ENCODE assay signal across 25 cellular contexts in the genomic region with DNA sequence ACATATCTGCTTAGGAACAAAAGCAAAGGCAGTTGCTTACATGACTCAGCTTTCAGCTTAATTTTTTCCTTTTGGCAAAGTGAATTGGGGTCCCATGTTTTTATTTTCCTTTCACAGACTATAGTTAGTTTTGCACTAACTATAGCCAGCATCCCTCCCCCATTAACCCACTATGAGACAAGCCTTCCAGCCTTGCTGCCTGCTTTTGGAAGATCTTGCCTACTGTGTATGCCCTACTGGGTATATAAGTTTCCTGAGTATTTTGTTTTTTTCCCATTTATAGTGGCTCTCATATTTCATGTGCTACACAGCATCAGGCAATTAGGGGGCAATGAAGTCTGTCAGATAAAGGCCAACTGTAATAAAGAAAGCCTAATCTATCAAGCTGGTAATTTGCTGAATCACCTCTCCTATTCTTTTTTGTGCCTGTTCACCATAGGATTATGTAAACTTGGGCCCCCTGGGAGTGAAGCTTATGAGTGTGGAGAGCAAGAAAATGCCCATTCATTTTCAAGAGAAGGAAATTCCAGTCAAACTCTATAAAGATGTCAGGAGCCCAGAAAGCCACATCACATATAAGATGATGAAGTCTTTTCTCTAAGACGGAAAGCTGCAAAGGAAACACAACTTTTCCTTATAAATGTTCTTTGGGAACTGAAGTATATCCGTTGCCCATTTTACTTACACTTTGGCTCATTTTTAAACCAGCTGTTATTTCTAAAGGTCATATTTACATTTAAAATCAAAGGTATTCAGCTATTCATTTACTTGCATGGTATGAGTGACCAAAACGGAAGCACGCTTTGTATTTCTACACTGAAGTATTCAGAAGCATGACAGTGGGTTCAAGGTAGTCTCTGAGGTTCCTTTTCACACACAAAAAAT.
DNase-seq lines count a peak whose midpoint lies in the region; ATAC-seq, FAIRE-seq and TF ChIP-seq lines count a peak whose summit lies in the region.
"Had no signal": no experiment of that assay in that cellular context is flagged by ENCODE, and none has a peak within 500 bp of the region (broad histone marks: within the 10 kb centered on the region; RNA-seq: fewer than 3 reads in every experiment).

No MANE protein-coding gene starts in this region.

- H3K27ac ChIP-seq in GM23248: no peak overlapping the region
- H3K27ac ChIP-seq: coronary artery, foreskin keratinocyte, upper lobe of right lung had no signal

- in situ Hi-C loops in GM23248 (cut with MboI): no loop called here

- TF ChIP-seq CTCF in NB4 (IDR thresholded peaks at IDR 0.05; ENCODE audit: low read depth, low read length): no peak
- no peak for TF ChIP-seq CTCF in fibroblast of mammary gland (conservative IDR thresholded peaks at IDR 0.05; ENCODE audit: control insufficient read depth, insufficient read depth, low read depth, low read length)
- TF ChIP-seq CTCF in lower leg skin (IDR thresholded peaks at IDR 0.05): no peak

- no peaks in the 10 kb centered on the region for H3F3A ChIP-seq in GM23248 (ENCODE audit: insufficient read depth)

- ATAC-seq in GM18858 (IDR thresholded peaks at IDR 0.05; ENCODE audit: unreplicated experiment): no peak
- ATAC-seq: activated naive CD8-positive, alpha-beta T cell treated with anti-CD3 and anti-CD28 coated beads, Interleukin-2, amount 50 U/mL, for 24 hours; activated T-helper 17 cell treated with anti-CD3 and anti-CD28 coated beads, Interleukin-2, amount 50 U/mL, for 72 hours; foreskin keratinocyte; GM12878; Right ventricle myocardium inferior; T-cell; upper lobe of right lung had no signal

- no peaks in the 10 kb centered on the region for H3K79me2 ChIP-seq in GM23248 (ENCODE audit: insufficient read depth)

- H2AFZ ChIP-seq in GM23248: no peak overlapping the region

- TF ChIP-seq POLR2A in NB4 (IDR thresholded peaks at IDR 0.05; ENCODE audit: extremely low read depth, insufficient read length): no peak
- no peak for TF ChIP-seq POLR2A in lower leg skin (IDR thresholded peaks at IDR 0.05)

- no peaks in the 10 kb centered on the region for H3K27me3 ChIP-seq in GM23248 (replicated peaks; ENCODE audit: insufficient read depth)
- H3K27me3 ChIP-seq: upper lobe of right lung had no signal

- H3K36me3 ChIP-seq in GM23248 (ENCODE audit: low read depth): no peaks in the 10 kb centered on the region
- H3K36me3 ChIP-seq: upper lobe of right lung had no signal

- 90 to 91% methylated on average over 4 of the region's 4 CpGs for WGBS in GM23248 (ENCODE audit: low coverage in 1 of 2, low lambda C conversion rate in 2 of 2, missing lambda C conversion rate in 2 of 2), 2 experiments
- WGBS in lower leg skin, 2 donors: 83 to 84% methylated on average over 4 of the region's 4 CpGs

- no peak overlapping the region for H3K4me3 ChIP-seq in GM23248
- H3K4me3 ChIP-seq in NB4 (ENCODE audit: low read depth, low read length): no peak overlapping the region
- H3K4me3 ChIP-seq in fibroblast of mammary gland (ENCODE audit: control insufficient read depth, low read depth, low read length): no peak overlapping the region
- H3K4me3 ChIP-seq in lower leg skin (ENCODE audit: low read depth, poor library complexity, severe bottlenecking): no peak overlapping the region
- H3K4me3 ChIP-seq: coronary artery, GM12878, upper lobe of right lung had no signal

- intact Hi-C loops in lower leg skin (cut with DNase I; ENCODE audit: low total_unique reads): no loop called here

- H3K4me2 ChIP-seq in GM23248 (ENCODE audit: unreplicated experiment): no peak overlapping the region

- no peak for FAIRE-seq in frontal cortex (lab: Jason Lieb, UNC)
- FAIRE-seq: GM12878 had no signal

- no peaks in the 10 kb centered on the region for H4K20me1 ChIP-seq in GM23248 (ENCODE audit: insufficient read depth)

- H3K9me3 ChIP-seq in GM23248 (ENCODE audit: low read depth): no peaks in the 10 kb centered on the region
- H3K9me3 ChIP-seq: upper lobe of right lung had no signal

- H3K9me2 ChIP-seq in GM23248 (ENCODE audit: insufficient read depth): no peaks in the 10 kb centered on the region

- peak; percentile 17 for DNase-seq in GM23248
- peak; percentile 78 for DNase-seq in NB4 (ENCODE audit: low read depth)
- DNase-seq in NCI-H748 treated with DMSO at 0.1 percent for 48 hours (lab: John Stamatoyannopoulos, UW): peak; percentile 9
- peak; percentile 28 for DNase-seq in fibroblast of mammary gland (ENCODE audit: low read depth)
- no peak for DNase-seq in SK-N-DZ (ENCODE audit: low spot score)
- DNase-seq in lower leg skin (ENCODE audit: low spot score in 2 of 2): no peak
- no peak for DNase-seq in frontal cortex (ENCODE audit: low spot score in 2 of 2)
- DNase-seq: activated CD4-positive, alpha-beta T cell treated with anti-CD3 and anti-CD28 coated beads for 4 hours; activated naive CD8-positive, alpha-beta T cell treated with anti-CD3 and anti-CD28 coated beads, Interleukin-2, amount 50 U/mL, for 24 hours; CD4-positive, alpha-beta memory T cell; foreskin keratinocyte; HFFc6; kidney glomerular epithelial cell; NCI-H1930; NCI-H510A treated with DMSO at 0.1 percent for 48 hours; nucleus accumbens; retina; stimulated activated CD4-positive, alpha-beta T cell treated with anti-CD3 and anti-CD28 coated beads, Interleukin-12 subunit alpha, Interleukin-12 subunit beta, amount 100 ng/mL, for 4 hours; T-cell; upper lobe of right lung had no signal

- H3K9ac ChIP-seq in GM23248: no peak overlapping the region

- no peaks in the 10 kb centered on the region for H3K4me1 ChIP-seq in GM23248 (ENCODE audit: insufficient read depth)
- H3K4me1 ChIP-seq: foreskin keratinocyte, upper lobe of right lung had no signal

Comparison
In these comparisons a context has a peak if more than half of its experiments do, and no peak if none do; other contexts are left out.
1. DNase-seq: peak in GM23248 (single experiment), NB4 (single experiment), NCI-H748 treated with DMSO at 0.1 percent for 48 hours (single experiment) and fibroblast of mammary gland (single experiment); none in SK-N-DZ (single experiment), lower leg skin (0 of 2) and frontal cortex (0 of 2).